In genomic region chr15:101184830-101185229, GRCh38 we compare ENCODE assay signal across 1 cellular context.
TF ChIP-seq lines count a peak whose summit lies in the region.

No MANE protein-coding gene starts in this region.

TF ChIP-seq in WTC11, 78 proteins besides CTCF, POLR2A, EP300 and RAD21 (continued from another document):
- TF ChIP-seq AFF4 (CRISPR knock-in tag; IDR thresholded peaks at IDR 0.05; ENCODE audit: borderline replicate concordance), result no peak
- TF ChIP-seq, protein P1, sequence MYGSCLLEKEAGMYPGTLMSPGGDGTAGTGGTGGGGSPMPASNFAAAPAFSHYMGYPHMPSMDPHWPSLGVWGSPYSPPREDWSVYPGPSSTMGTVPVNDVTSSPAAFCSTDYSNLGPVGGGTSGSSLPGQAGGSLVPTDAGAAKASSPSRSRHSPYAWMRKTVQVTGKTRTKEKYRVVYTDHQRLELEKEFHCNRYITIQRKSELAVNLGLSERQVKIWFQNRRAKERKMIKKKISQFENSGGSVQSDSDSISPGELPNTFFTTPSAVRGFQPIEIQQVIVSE (CRISPR knock-in tag; IDR thresholded peaks at IDR 0.05; ENCODE audit: borderline replicate concordance), result no peak
- TF ChIP-seq ZNF121 (CRISPR knock-in tag; IDR thresholded peaks at IDR 0.05), result no peak
- TF ChIP-seq FOXK1 (CRISPR knock-in tag; IDR thresholded peaks at IDR 0.05), result no peak
- TF ChIP-seq, protein P2, sequence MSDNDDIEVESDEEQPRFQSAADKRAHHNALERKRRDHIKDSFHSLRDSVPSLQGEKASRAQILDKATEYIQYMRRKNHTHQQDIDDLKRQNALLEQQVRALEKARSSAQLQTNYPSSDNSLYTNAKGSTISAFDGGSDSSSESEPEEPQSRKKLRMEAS (CRISPR knock-in tag; IDR thresholded peaks at IDR 0.05), result no peak
- TF ChIP-seq JUN (CRISPR knock-in tag; IDR thresholded peaks at IDR 0.05), result no peak
